Comparison of ENCODE assay signal across 12 cellular contexts in genomic region chr4:118941799-118942198, GRCh38. TPM values are rescaled to one million over a fixed set of nuclear protein-coding genes. Genes with fewer than 3 reads are reported as not detected.
DNase-seq lines count a peak whose midpoint lies in the region; ATAC-seq and TF ChIP-seq lines count a peak whose summit lies in the region.
"Had no signal": no experiment of that assay in that cellular context is flagged by ENCODE, and none has a peak within 500 bp of the region (broad histone marks: within the 10 kb centered on the region; RNA-seq: fewer than 3 reads in every experiment).

No MANE protein-coding gene starts in this region.

- no peak overlapping the region for H3K9ac ChIP-seq in colonic mucosa (ENCODE audit: low read depth in 2 of 2, low read length in 2 of 2)

- no peaks in the 10 kb centered on the region for H3K27me3 ChIP-seq in colonic mucosa

- ATAC-seq in mucosa of descending colon (peak; percentile 20), GM19328 (IDR thresholded peaks at IDR 0.05; ENCODE audit: unreplicated experiment) (no peak)
- ATAC-seq: T-helper 17 cell had no signal

- H3K27ac ChIP-seq in colonic mucosa: peak overlapping the region; percentile 11

- H3K36me3 ChIP-seq in colonic mucosa: no peaks in the 10 kb centered on the region
- H3K36me3 ChIP-seq in mucosa of descending colon (ENCODE audit: low read depth): no peaks in the 10 kb centered on the region

- DNase-seq in AML-193 (lab: John Stamatoyannopoulos, UW) (peak; percentile 40 to 62), MV-4-11 (lab: John Stamatoyannopoulos, UW) (peak; percentile 81), colonic mucosa (no peak), mucosa of descending colon (no peak), dermis blood vessel endothelial cell (no peak), NCI-H1694 (lab: John Stamatoyannopoulos, UW) (no peak), NCI-H2196 (lab: John Stamatoyannopoulos, UW; ENCODE audit: unreplicated experiment) (no peak)
- DNase-seq: activated CD4-positive, alpha-beta memory T cell treated with anti-CD3 and anti-CD28 coated beads, Interleukin-2, amount 10 ng/mL, durations not matched to agents 7 days and 5 days; hippocampal formation; T-helper 17 cell; trophoblast cell had no signal

- TF ChIP-seq CTCF in colonic mucosa (IDR thresholded peaks at IDR 0.05) (no peak), mucosa of descending colon (IDR thresholded peaks at IDR 0.05) (no peak)

- intact Hi-C loops in colonic mucosa (cut with DNase I) (no loop called here), mucosa of descending colon (cut with DNase I, micrococcal nuclease) (no loop called here)

- no peak overlapping the region for H3K4me3 ChIP-seq in colonic mucosa
- H3K4me3 ChIP-seq in mucosa of descending colon: no peak overlapping the region

- no peaks in the 10 kb centered on the region for H3K4me1 ChIP-seq in colonic mucosa
- H3K4me1 ChIP-seq in mucosa of descending colon (ENCODE audit: low read depth): no peaks in the 10 kb centered on the region

- H3K9me3 ChIP-seq in colonic mucosa (no peaks in the 10 kb centered on the region), mucosa of descending colon (no peaks in the 10 kb centered on the region)

RNA-seq across cellular contexts. Expression of gene SYNPO2, which starts 53.1 kb away (rescaled TPM):
- total RNA-seq in colonic mucosa (100 to 1,000 TPM in 1 of 2 donors, 1 to 10 TPM in 1; 9.5 to 266 TPM), mucosa of descending colon (100 to 1,000 TPM in 1 of 3 donors, 10 to 100 TPM in 2; 18.9 to 804 (median 91.1) TPM), dermis blood vessel endothelial cell (0.17 and 0.19 TPM in 2 replicates)

Comparison
In these comparisons a context has a peak if more than half of its experiments do, and no peak if none do; other contexts are left out.
1. DNase-seq: peak in AML-193 (2 of 2) and MV-4-11 (single experiment); none in colonic mucosa (single experiment), mucosa of descending colon (0 of 3), dermis blood vessel endothelial cell (single experiment), NCI-H1694 (single experiment) and NCI-H2196 (single experiment).